In the genomic region with DNA sequence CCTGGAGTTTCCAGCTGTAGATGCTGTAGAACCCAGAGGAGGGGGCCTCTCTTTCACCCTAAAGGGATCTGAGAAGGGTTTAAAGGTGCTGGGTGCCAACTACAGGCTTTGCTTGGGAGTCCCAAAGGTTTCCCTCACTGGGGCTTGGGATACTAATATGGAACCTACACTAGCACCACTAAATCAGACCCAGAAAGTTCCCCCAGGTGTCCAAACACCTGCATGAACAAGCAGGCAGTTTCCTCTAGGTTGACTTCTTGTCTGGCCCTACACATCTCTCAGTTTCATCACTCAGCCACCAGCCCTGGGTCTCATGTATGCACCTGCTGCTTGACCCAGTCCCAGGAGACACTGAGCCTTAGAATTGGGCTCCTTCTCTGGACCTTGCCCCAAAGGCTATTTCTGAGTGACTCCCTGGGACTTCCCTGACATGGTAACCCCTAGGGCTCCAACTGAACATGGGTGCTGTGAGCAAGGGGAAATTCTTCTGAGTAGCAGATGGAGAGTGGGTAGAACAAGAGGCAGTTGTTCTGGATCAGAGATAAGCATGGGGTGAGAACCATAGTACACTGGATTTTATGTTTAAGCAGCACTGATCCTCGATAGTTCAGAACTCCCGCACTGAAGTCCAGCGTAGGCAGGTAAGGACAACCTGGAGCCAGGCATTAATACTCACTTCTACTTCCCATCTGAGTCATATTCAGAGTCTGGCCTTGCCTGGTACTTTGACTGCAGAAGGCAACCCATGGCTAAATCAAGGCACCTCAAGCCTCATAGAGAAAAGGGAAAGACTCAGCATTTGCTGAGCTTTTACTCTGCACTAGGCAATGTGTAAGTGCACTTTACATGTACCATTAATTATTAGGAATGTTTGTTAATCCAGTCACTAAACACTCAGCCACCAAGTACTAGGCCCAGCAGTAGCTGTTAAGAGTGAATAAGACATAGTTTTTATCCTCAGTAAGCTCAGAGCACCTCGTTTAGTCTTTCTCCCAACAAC, we compare ENCODE assay signal across 9 cellular contexts. TPM values are rescaled to one million over a fixed set of nuclear protein-coding genes. Genes with fewer than 3 reads are reported as not detected.
A peak's percentile ranks its signal among the peaks of the same experiment; 100 is the strongest.
DNase-seq lines count a peak whose midpoint lies in the region; ATAC-seq and TF ChIP-seq lines count a peak whose summit lies in the region.
"Had no signal": no experiment of that assay in that cellular context is flagged by ENCODE, and none has a peak within 500 bp of the region (broad histone marks: within the 10 kb centered on the region; RNA-seq: fewer than 3 reads in every experiment).

No MANE protein-coding gene starts in this region.

- ATAC-seq in GM21390 (IDR thresholded peaks at IDR 0.05; ENCODE audit: unreplicated experiment) (peak; percentile 87), HG03571 (IDR thresholded peaks at IDR 0.05; ENCODE audit: unreplicated experiment) (peak; percentile 79), upper lobe of right lung (peak; percentile 10)

- CTCF ChIA-PET in Calu3 (lab: Charles Lee) = interaction anchor here (0.6 to 3.9 kb wide), 8 partner anchors 8 to 145 kb away, joined by 3 to 84 read pairs (median 6); partner anchors contain the start of gene BCL2L1

- H3K9me3 Mint-ChIP-seq in Calu3 (ENCODE audit: low read depth, unreplicated experiment) = no peaks in the 10 kb centered on the region

- H3K36me3 ChIP-seq in esophagus muscularis mucosa = peaks cover 0 to 81% (median 36%) of the 10 kb centered on the region in 4 donors
- H3K36me3 ChIP-seq in upper lobe of right lung = peaks cover 52% of the 10 kb centered on the region

- H3K4me3 Mint-ChIP-seq in Calu3 (ENCODE audit: low read depth, unreplicated experiment) = peak overlapping the region; percentile 36

- H3K9me3 ChIP-seq in esophagus muscularis mucosa = no peaks in the 10 kb centered on the region
- H3K9me3 ChIP-seq in upper lobe of right lung = no peaks in the 10 kb centered on the region

- intact Hi-C loops in Calu3 (cut with micrococcal nuclease; ENCODE audit: unreplicated experiment) = loop anchor here (2.0 kb wide), 1 partner anchor 13 kb away; no protein-coding TSS in a partner anchor
- intact Hi-C loops in esophagus muscularis mucosa (cut with DNase I) = loop anchor here (5.0 kb wide), 1 partner anchor 34 kb away; no protein-coding TSS in a partner anchor
- intact Hi-C loops in upper lobe of right lung (cut with DNase I) = no loop called here

- peaks cover 85% of the 10 kb centered on the region for H3K4me1 Mint-ChIP-seq in Calu3 (ENCODE audit: low read depth, unreplicated experiment)

- H3K4me3 ChIP-seq in esophagus muscularis mucosa (no peak overlapping the region), upper lobe of right lung (no peak overlapping the region)

- WGBS in esophagus muscularis mucosa = 88% methylated on average over 4 of the region's 4 CpGs

- DNase-seq in Calu3 (no peak), esophagus muscularis mucosa (ENCODE audit: extremely low spot score) (no peak), upper lobe of right lung (no peak), activated gamma-delta T cell (lab: John Stamatoyannopoulos, UW) (no peak), SIG-M5 (lab: John Stamatoyannopoulos, UW) (no peak)
- no peak for DNase-seq in activated CD8-positive, alpha-beta memory T cell treated with anti-CD3 and anti-CD28 coated beads for 24 hours

- H3K4me1 ChIP-seq in esophagus muscularis mucosa (peaks cover 76 to 96% (median 84%) of the 10 kb centered on the region in 4 donors), upper lobe of right lung (peaks cover 75% of the 10 kb centered on the region)

- peaks cover 100% of the 10 kb centered on the region for H3K36me3 Mint-ChIP-seq in Calu3 (ENCODE audit: insufficient read depth, unreplicated experiment)

- TF ChIP-seq EP300 in esophagus muscularis mucosa (IDR thresholded peaks at IDR 0.05) = no peak

- H3K27ac ChIP-seq in esophagus muscularis mucosa (replicated peaks in 1 of 4) (peak overlapping the region in 3 of 4 donors; percentile 45 to 49 (median 48)), upper lobe of right lung (peak overlapping the region; percentile 74)

- peak overlapping the region; percentile 91 for H3K27ac Mint-ChIP-seq in Calu3 (ENCODE audit: unreplicated experiment)

- H3K27me3 Mint-ChIP-seq in Calu3 (ENCODE audit: unreplicated experiment) = no peaks in the 10 kb centered on the region
- H3K27me3 Mint-ChIP-seq: brain had no signal

- TF ChIP-seq CTCF in Calu3 (IDR thresholded peaks at IDR 0.05; ENCODE audit: unreplicated experiment) = no peak
- no peak for TF ChIP-seq CTCF in esophagus muscularis mucosa (IDR thresholded peaks at IDR 0.05)
- TF ChIP-seq CTCF in upper lobe of right lung (IDR thresholded peaks at IDR 0.05) = no peak

- no TSS peak for BruUV-seq in Calu3 (replicated peaks; lab: Mats Ljungman, UMichigan)

- no peak for TF ChIP-seq POLR2A in esophagus muscularis mucosa (IDR thresholded peaks at IDR 0.05; ENCODE audit: low read depth)

- H3K27me3 ChIP-seq in esophagus muscularis mucosa (no peaks in the 10 kb centered on the region), upper lobe of right lung (no peaks in the 10 kb centered on the region)

RNA-seq across cellular contexts. Expression of gene BCL2L1, which starts 16.8 kb away (rescaled TPM):
- total RNA-seq in Calu3 (2022) (290 and 321 TPM in 2 replicates), esophagus muscularis mucosa (100 to 1,000 TPM in 3 of 4 donors, 10 to 100 TPM in 1; 94.3 to 181 (median 140) TPM), upper lobe of right lung (174 TPM)

RNA-seq across cellular contexts. Expression of gene TPX2, which starts 33.2 kb away (rescaled TPM):
- 157 and 179 TPM in 2 replicates for total RNA-seq in Calu3 (2022)
- total RNA-seq in esophagus muscularis mucosa = 1 to 10 TPM in 1 of 4 donors, under 1 TPM in 3; under 0.01 to 1.1 (median 0.38) TPM
- 1.6 TPM for total RNA-seq in upper lobe of right lung

Comparison
In these comparisons a context has a peak if more than half of its experiments do, and no peak if none do; other contexts are left out.
1. ATAC-seq: peak in every context shown above with its lines; median percentile 87 in GM21390; 79 in HG03571; 10 in upper lobe of right lung.
2. RNA of gene TPX2, which starts 33.2 kb away (total RNA-seq): 157 to 179 TPM in Calu3; 1.6 TPM in upper lobe of right lung (single experiment) and under 0.01 to 1.1 TPM in esophagus muscularis mucosa; every median in the first group is over 10 times any median in the second.